8 cellular contexts compared by ENCODE assay signal in genomic region chr7:152025937-152026890, GRCh38. TPM values are rescaled to one million over a fixed set of nuclear protein-coding genes. Genes with fewer than 3 reads are reported as not detected.
A peak's percentile ranks its signal among the peaks of the same experiment; 100 is the strongest.
DNase-seq lines count a peak whose midpoint lies in the region; ATAC-seq, FAIRE-seq and TF ChIP-seq lines count a peak whose summit lies in the region.

No MANE protein-coding gene starts in this region.

- no peaks in the 10 kb centered on the region for H3K36me3 ChIP-seq in muscle layer of colon (ENCODE audit: insufficient read depth, low read length)

- CTCF ChIA-PET in AG04450 (lab: Charles Lee), result interaction anchor here (0.7 to 0.9 kb wide), 3 partner anchors 11 to 81 kb away, joined by 3 read pairs; no protein-coding TSS in a partner anchor

- no peak for FAIRE-seq in H54 (lab: Jason Lieb, UNC)

- TF ChIP-seq POLR2A in H54 (IDR thresholded peaks at IDR 0.05; ENCODE audit: low read depth, low read length), result no peak

- no peak for ATAC-seq in HG02798 (IDR thresholded peaks at IDR 0.05; ENCODE audit: poor library complexity, unreplicated experiment)
- no peak for ATAC-seq in GM19035 (IDR thresholded peaks at IDR 0.05; ENCODE audit: unreplicated experiment)

- POLR2A ChIA-PET in AG04450 (lab: Yijun Ruan, JAX), result no interaction called here

- H3K27me3 ChIP-seq in AG04450 (ENCODE audit: control insufficient read depth, insufficient read depth, low read length), result peaks cover 17% of the 10 kb centered on the region
- H3K27me3 ChIP-seq in HL-60 (ENCODE audit: insufficient read depth, poor library complexity, severe bottlenecking), result no peaks in the 10 kb centered on the region
- no peaks in the 10 kb centered on the region for H3K27me3 ChIP-seq in muscle layer of colon (ENCODE audit: control insufficient read depth in 1 of 2, insufficient read depth in 2 of 2, low read length in 2 of 2)

- H3K9me3 ChIP-seq in AG04450 (ENCODE audit: control insufficient read depth, insufficient read depth, low read length) (no peaks in the 10 kb centered on the region), muscle layer of colon (ENCODE audit: low read length) (no peaks in the 10 kb centered on the region)

- peak overlapping the region; percentile 34 for H3K9ac ChIP-seq in muscle layer of colon (ENCODE audit: low read length)

- H3K4me1 ChIP-seq in muscle layer of colon (ENCODE audit: insufficient read depth, low read length), result peaks cover 9% of the 10 kb centered on the region

- H3K4me3 ChIP-seq in AG04450 (ENCODE audit: low read depth, low read length) (peak overlapping the region; percentile 84), HL-60 (replicated peaks; ENCODE audit: insufficient read depth, low read length) (peak overlapping the region; percentile 70), cardiac fibroblast (replicated peaks in 1 of 2; ENCODE audit: low read depth in 2 of 2, low read length in 2 of 2) (peak overlapping the region; percentile 70 to 86), muscle layer of colon (ENCODE audit: low read depth in 1 of 2, low read length in 2 of 2) (peak overlapping the region; percentile 66 to 93)

- TF ChIP-seq CTCF in AG04450 (IDR thresholded peaks at IDR 0.05; ENCODE audit: low read depth, low read length) (no peak; the same call in 1 of the 2 replicates), HL-60 (IDR thresholded peaks at IDR 0.05; ENCODE audit: insufficient read depth, low read length) (no peak), cardiac fibroblast (IDR thresholded peaks at IDR 0.05; ENCODE audit: low read depth, low read length) (no peak)

- peak overlapping the region; percentile 21 for H3K27ac ChIP-seq in AG04450 (ENCODE audit: low read depth, low read length)
- H3K27ac ChIP-seq in HL-60 (replicated peaks), result peak overlapping the region; percentile 80
- H3K27ac ChIP-seq in muscle layer of colon (ENCODE audit: low read depth, low read length), result peak overlapping the region; percentile 86

- DNase-seq in AG04450 (ENCODE audit: low read depth, low spot score), result no peak
- DNase-seq in HL-60 (ENCODE audit: low read depth in 1 of 2, low spot score in 1 of 2), result no peak
- DNase-seq in cardiac fibroblast (ENCODE audit: low read depth in 2 of 2), result peak in 1 of 2 donors; percentile 5
- DNase-seq in H54 (ENCODE audit: insufficient read length, low spot score), result no peak
- no peak for DNase-seq in cerebellum (ENCODE audit: low spot score)

RNA-seq across cellular contexts. Expression of gene GALNT11, which starts 0.7 kb away (rescaled TPM):
- 33.9 and 37.6 TPM in 2 replicates for polyA plus RNA-seq in AG04450 (2011; rRNA removed)
- 15.8 and 16.4 TPM in 2 replicates for polyA minus RNA-seq in AG04450 (2011; rRNA and poly(A)+ RNA removed)
- 61.6 TPM for total RNA-seq in cerebellum

Comparison
In these comparisons a context has a peak if more than half of its experiments do, and no peak if none do; other contexts are left out.
1. H3K27ac ChIP-seq: peak in every context shown above with its lines; median percentile 86 in muscle layer of colon; 80 in HL-60; 21 in AG04450.